Comparison of ENCODE assay signal across 16 cellular contexts in genomic region chr10:89242340-89242680, GRCh38. TPM values are rescaled to one million over a fixed set of nuclear protein-coding genes. Genes with fewer than 3 reads are reported as not detected.
DNase-seq lines count a peak whose midpoint lies in the region; ATAC-seq and TF ChIP-seq lines count a peak whose summit lies in the region.
"Had no signal": no experiment of that assay in that cellular context is flagged by ENCODE, and none has a peak within 500 bp of the region (broad histone marks: within the 10 kb centered on the region; RNA-seq: fewer than 3 reads in every experiment).

No MANE protein-coding gene starts in this region.

- peak overlapping the region; percentile 85 to 94 (median 91) for H3K27ac Mint-ChIP-seq in CD14-positive monocyte
- H3K27ac Mint-ChIP-seq: activated naive CD4-positive, alpha-beta T cell treated with anti-CD3 and anti-CD28 coated beads, Interleukin-2, amount 50 U/mL, for 24 hours; IgD-negative memory B cell had no signal

- peaks cover 50% of the 10 kb centered on the region for H3K4me1 ChIP-seq in HUES64 (ENCODE audit: insufficient read depth, low read length)
- peaks cover 9 to 10% of the 10 kb centered on the region in 2 donors for H3K4me1 ChIP-seq in adrenal gland (replicated peaks in 1 of 2)
- no peaks in the 10 kb centered on the region for H3K4me1 ChIP-seq in mucosa of descending colon (ENCODE audit: low read depth)

- H3K27me3 ChIP-seq in HUES64 (ENCODE audit: insufficient read depth, low read length) (no peaks in the 10 kb centered on the region), adrenal gland (no peaks in the 10 kb centered on the region)

- TF ChIP-seq CTCF in CD14-positive monocyte (IDR thresholded peaks at IDR 0.05) (no peak), adrenal gland (IDR thresholded peaks at IDR 0.05) (no peak), mucosa of descending colon (IDR thresholded peaks at IDR 0.05) (no peak)

- H3K27ac ChIP-seq in HUES64 (ENCODE audit: low read depth, low read length) (peak overlapping the region; percentile 42; the same call in 1 of the 2 replicates), adrenal gland (peak overlapping the region in 3 of 5 donors; percentile 11 to 81 (median 21)), caudate nucleus (ENCODE audit: low read depth, low read length) (no peak overlapping the region)
- H3K27ac ChIP-seq: VCaP had no signal

- no peak for DNase-seq in CD14-positive monocyte (ENCODE audit: low spot score)
- no peak for DNase-seq in adrenal gland
- no peak for DNase-seq in mucosa of descending colon
- no peak for DNase-seq in caudate nucleus (lab: John Stamatoyannopoulos, UW)
- DNase-seq in stimulated activated CD4-positive, alpha-beta T cell treated with anti-CD3 and anti-CD28 coated beads, Interleukin-4, amount 100 ng/mL, for 1 hour = no peak
- no peak for DNase-seq in A172 (ENCODE audit: low spot score)
- DNase-seq: NCI-H187; NK-92 treated with Interleukin-12 subunit alpha and Interleukin-12 subunit beta, amount 100 ng/mL, for 24 hours; posterior cingulate gyrus had no signal

- no peaks in the 10 kb centered on the region for H3K9me3 Mint-ChIP-seq in CD14-positive monocyte
- H3K9me3 Mint-ChIP-seq: activated naive CD4-positive, alpha-beta T cell treated with anti-CD3 and anti-CD28 coated beads, Interleukin-2, amount 50 U/mL, for 24 hours; IgD-negative memory B cell had no signal

- no peak overlapping the region for H3K4me3 ChIP-seq in HUES64 (ENCODE audit: low read length)
- H3K4me3 ChIP-seq in adrenal gland = no peak overlapping the region
- no peak overlapping the region for H3K4me3 ChIP-seq in mucosa of descending colon

- intact Hi-C loops in CD14-positive monocyte (cut with micrococcal nuclease) (no loop called here), adrenal gland (cut with DNase I) (no loop called here), mucosa of descending colon (cut with DNase I, micrococcal nuclease) (no loop called here)

- H3K4me1 Mint-ChIP-seq in CD14-positive monocyte = peaks cover 57% of the 10 kb centered on the region

- H3K9ac ChIP-seq in HUES64 (ENCODE audit: low read depth, low read length) = no peak overlapping the region

- H3K9me3 ChIP-seq in HUES64 (ENCODE audit: insufficient read depth, low read depth, low read length) (no peaks in the 10 kb centered on the region), adrenal gland (replicated peaks in 1 of 3) (no peaks in the 10 kb centered on the region), mucosa of descending colon (no peaks in the 10 kb centered on the region)

- no peak for TF ChIP-seq POLR2A in adrenal gland (IDR thresholded peaks at IDR 0.05)

- H3K36me3 ChIP-seq in HUES64 (ENCODE audit: insufficient read depth, low read length) = peaks cover 4% of the 10 kb centered on the region; the same call in 1 of the 2 replicates
- peaks cover 0 to 7% of the 10 kb centered on the region in 2 donors for H3K36me3 ChIP-seq in adrenal gland (replicated peaks in 1 of 2)
- H3K36me3 ChIP-seq in mucosa of descending colon (ENCODE audit: low read depth) = no peaks in the 10 kb centered on the region

- peaks cover 29 to 42% of the 10 kb centered on the region in 2 donors for H3K36me3 Mint-ChIP-seq in CD14-positive monocyte

- H3K4me3 Mint-ChIP-seq in CD14-positive monocyte = peak overlapping the region in 1 of 2 donors; percentile 63
- H3K4me3 Mint-ChIP-seq: activated naive CD4-positive, alpha-beta T cell treated with anti-CD3 and anti-CD28 coated beads, Interleukin-2, amount 50 U/mL, for 24 hours had no signal

- H3K27me3 Mint-ChIP-seq in CD14-positive monocyte (ENCODE audit: low read depth in 3 of 3) = no peaks in the 10 kb centered on the region
- H3K27me3 Mint-ChIP-seq: activated naive CD4-positive, alpha-beta T cell treated with anti-CD3 and anti-CD28 coated beads, Interleukin-2, amount 50 U/mL, for 24 hours; IgD-negative memory B cell had no signal

- peak; percentile 54 for ATAC-seq in mucosa of descending colon
- ATAC-seq in GM21526 (IDR thresholded peaks at IDR 0.05; ENCODE audit: low FRiP score, unreplicated experiment) = no peak

RNA-seq across cellular contexts. Expression of gene LIPA, which starts 9.3 kb away (rescaled TPM):
- polyA plus RNA-seq in CD14-positive monocyte (100 to 1,000 TPM; 289 to 353 TPM), adrenal gland (100 to 1,000 TPM in 1 of 3 donors, 10 to 100 TPM in 2; 15.9 to 153 (median 29.8) TPM)
- polyA plus RNA-seq in HUES64 (2013, experiment 1 of 2) = 47.1 TPM
- polyA plus RNA-seq in HUES64 (2013, experiment 2 of 2) = 60.0 TPM
- total RNA-seq in adrenal gland (100 to 1,000 TPM in 5 of 8 donors, 10 to 100 TPM in 3; 76.6 to 202 (median 134) TPM), mucosa of descending colon (10 to 100 TPM; 20.6 to 34.5 (median 29.6) TPM)
- total RNA-seq in A172 (2014; rRNA removed; shearing (Covaris generic)) = 92.1 and 113 TPM in 2 replicates

RNA-seq across cellular contexts. Expression of gene CH25H, which starts 35.2 kb away (rescaled TPM):
- polyA plus RNA-seq in CD14-positive monocyte (under 1 TPM in 1 of 2 donors, not detected in 1; 0.09 TPM), adrenal gland (1 to 10 TPM in 1 of 3 donors, under 1 TPM in 2; 0.80 to 2.9 (median 0.81) TPM)
- polyA plus RNA-seq in HUES64 (2013, experiment 1 of 2) = 0.15 TPM
- 0.25 TPM for polyA plus RNA-seq in HUES64 (2013, experiment 2 of 2)
- total RNA-seq in adrenal gland (10 to 100 TPM in 4 of 8 donors, 1 to 10 TPM in 4; 1.8 to 16.3 (median 8.8) TPM), mucosa of descending colon (1 to 10 TPM in 1 of 3 donors, under 1 TPM in 2; 0.80 to 1.2 (median 0.84) TPM)
- 0.09 TPM in 1 of 2 replicates, not detected in the other for total RNA-seq in A172 (2014; rRNA removed; shearing (Covaris generic))
- total RNA-seq: chondrocyte, G401 had no signal
- polyA plus RNA-seq: IgD-negative memory B cell had no signal

RNA-seq across cellular contexts. Expression of gene IFIT2, which starts 59.5 kb away (rescaled TPM):
- 10 to 100 TPM; 15.5 to 25.2 TPM for polyA plus RNA-seq in CD14-positive monocyte
- polyA plus RNA-seq in HUES64 (2013, experiment 1 of 2) = 0.60 TPM
- polyA plus RNA-seq in HUES64 (2013, experiment 2 of 2) = 0.63 TPM
- total RNA-seq in adrenal gland = 10 to 100 TPM in 6 of 8 donors, 1 to 10 TPM in 2; 5.5 to 18.6 (median 13.3) TPM
- polyA plus RNA-seq in adrenal gland = 10 to 100 TPM in 1 of 3 donors, 1 to 10 TPM in 2; 4.0 to 30.0 (median 6.0) TPM
- 1 to 10 TPM; 6.9 to 7.6 (median 7.5) TPM for total RNA-seq in mucosa of descending colon
- total RNA-seq in A172 (2014; rRNA removed; shearing (Covaris generic)) = 2.5 and 3.5 TPM in 2 replicates
